Comparison of ENCODE assay signal across 19 cellular contexts in genomic region chr13:97588993-97589392, GRCh38.
"Had no signal": no experiment of that assay in that cellular context is flagged by ENCODE, and none has a peak within 500 bp of the region (broad histone marks: within the 10 kb centered on the region; RNA-seq: fewer than 3 reads in every experiment).

No MANE protein-coding gene starts in this region.

- H3K4me3 ChIP-seq: esophagus muscularis mucosa, psoas muscle, sigmoid colon had no signal

- H3K4me1 ChIP-seq: esophagus muscularis mucosa, psoas muscle, sigmoid colon had no signal

- H3K9me3 ChIP-seq: esophagus muscularis mucosa, psoas muscle, sigmoid colon had no signal

- DNase-seq: activated CD4-positive, alpha-beta T cell treated with anti-CD3 and anti-CD28 coated beads, Interleukin-2, amount 50 U/mL, for 1 hour; activated naive CD4-positive, alpha-beta T cell treated with anti-CD3 and anti-CD28 coated beads, Interleukin-2, amount 10 ng/mL, durations not matched to agents 7 days and 5 days; activated T-cell treated with anti-CD3 and anti-CD28 coated beads for 4 hours; central memory CD4-positive, alpha-beta T cell; foreskin fibroblast; head of caudate nucleus; islet precursor cell; mammary epithelial cell; natural killer cell; nucleus accumbens; psoas muscle; sigmoid colon; stimulated activated CD4-positive, alpha-beta T cell treated with anti-CD3 and anti-CD28 coated beads, Interleukin-2, amount 100 ng/mL, for 24 hours; stimulated activated naive CD4-positive, alpha-beta T cell; T-helper 17 cell had no signal

- ATAC-seq: activated T-helper 17 cell treated with anti-CD3 and anti-CD28 coated beads, Interleukin-2, amount 50 U/mL, for 72 hours; left lobe of liver; natural killer cell; psoas muscle; T-helper 17 cell had no signal

- H3K27me3 ChIP-seq: sigmoid colon had no signal

- H3K36me3 ChIP-seq: esophagus muscularis mucosa, sigmoid colon had no signal

- FAIRE-seq: TTC549 had no signal

- H3K27ac ChIP-seq: esophagus muscularis mucosa, psoas muscle, sigmoid colon had no signal
